ENCODE assay signal across 34 cellular contexts in the genomic region with DNA sequence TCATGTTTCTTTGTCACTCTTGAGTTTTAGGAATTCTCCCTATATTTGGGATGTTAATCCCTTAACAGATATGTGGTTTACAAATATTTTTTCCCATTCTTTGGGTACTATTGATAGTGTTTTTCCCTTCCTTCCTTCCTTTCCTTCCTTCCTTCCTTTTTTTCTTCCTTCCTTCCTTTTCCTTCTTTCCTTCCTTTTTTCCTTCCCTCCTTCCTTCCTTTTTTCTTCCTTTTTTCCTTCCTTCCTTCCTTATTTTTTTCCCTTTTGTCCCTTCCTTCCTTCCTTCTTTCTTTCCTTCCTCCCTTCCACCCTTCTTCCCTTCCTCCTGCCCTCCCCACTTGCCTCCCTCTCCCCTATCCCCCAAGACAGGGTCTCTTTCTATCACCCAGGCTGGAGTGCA.
"Had no signal": no experiment of that assay in that cellular context is flagged by ENCODE, and none has a peak within 500 bp of the region (broad histone marks: within the 10 kb centered on the region; RNA-seq: fewer than 3 reads in every experiment).

No MANE protein-coding gene starts in this region.

- H3K36me3 ChIP-seq: MG63 had no signal

- DNase-seq: Karpas-422, Kasumi-1, MG63, MM.1S, MV-4-11, NCI-H1048, NCI-H1092, NCI-H1092 treated with DMSO at 0.1 percent for 48 hours, NCI-H1105, NCI-H1105 treated with DMSO at 0.1 percent for 48 hours, NCI-H1417, NCI-H1417 treated with DMSO at 0.1 percent for 48 hours, NCI-H1436, NCI-H1436 treated with DMSO at 0.1 percent for 48 hours, NCI-H146, NCI-H1694, NCI-H1694 treated with DMSO at 0.1 percent for 48 hours, NCI-H187, NCI-H187 treated with DMSO at 0.1 percent for 48 hours, NCI-H1930, NCI-H2029, NCI-H2029 treated with DMSO at 0.1 percent for 48 hours, NCI-H2081, NCI-H2081 treated with DMSO at 0.1 percent for 48 hours, NCI-H2107, NCI-H2171, NCI-H2171 treated with DMSO at 0.1 percent for 48 hours, NCI-H2227 treated with DMSO at 0.1 percent for 48 hours, NCI-H226, NCI-H345, NCI-H446, NCI-H446 treated with DMSO at 0.1 percent for 48 hours, NCI-H510A, NCI-H510A treated with DMSO at 0.1 percent for 48 hours had no signal

- H3K4me3 ChIP-seq: MG63 had no signal
